2 cellular contexts compared by ENCODE assay signal in genomic region chr1:6428453-6428852, GRCh38. TPM values are rescaled to one million over a fixed set of nuclear protein-coding genes. Genes with fewer than 3 reads are reported as not detected.
"Had no signal": no experiment of that assay in that cellular context is flagged by ENCODE, and none has a peak within 500 bp of the region (broad histone marks: within the 10 kb centered on the region; RNA-seq: fewer than 3 reads in every experiment).

No MANE protein-coding gene starts in this region.

RNA-seq across cellular contexts. Expression of gene HES2, which starts 8.7 kb away (rescaled TPM):
- total RNA-seq: HT-29, IMR-90 had no signal
- polyA plus RNA-seq: IMR-90 had no signal
